Comparison of ENCODE assay signal across 2 cellular contexts in genomic region chr7:157850481-157851444, GRCh38.
TF ChIP-seq lines count a peak whose summit lies in the region.

No MANE protein-coding gene starts in this region.

TF ChIP-seq in K562, 482 proteins besides CTCF, POLR2A, EP300 and RAD21:
- no peak for TF ChIP-seq PRDM10 (IDR thresholded peaks at IDR 0.05; ENCODE audit: partially characterized antibody)
- TF ChIP-seq EWSR1 (IDR thresholded peaks at IDR 0.05; ENCODE audit: borderline replicate concordance, low read depth, partially characterized antibody) = no peak
- no peak for TF ChIP-seq LEF1 (IDR thresholded peaks at IDR 0.05)
- TF ChIP-seq MAFF (IDR thresholded peaks at IDR 0.05; ENCODE audit: low read length) = peak; percentile 71
- TF ChIP-seq GTF3C2 (IDR thresholded peaks at IDR 0.05; ENCODE audit: borderline replicate concordance, extremely low read depth, insufficient read length) = no peak
- TF ChIP-seq ESRRA (IDR thresholded peaks at IDR 0.05; ENCODE audit: borderline replicate concordance, low read depth) = no peak
- no peak for TF ChIP-seq MNT (conservative IDR thresholded peaks at IDR 0.05)
- no peak for TF ChIP-seq ZNF140 (CRISPR knock-in tag; IDR thresholded peaks at IDR 0.05)
- peak; percentile 73 for TF ChIP-seq ZNF316 (IDR thresholded peaks at IDR 0.05)
- TF ChIP-seq MAFK (IDR thresholded peaks at IDR 0.05; ENCODE audit: low read length) = peak; percentile 31; the same call in 1 of the 2 replicates
- TF ChIP-seq MAFG (tag; conservative IDR thresholded peaks at IDR 0.05) = peak; percentile 61
- TF ChIP-seq C11orf30 (IDR thresholded peaks at IDR 0.05; ENCODE audit: low read depth) = peak; percentile 56; the same call in 1 of the 2 replicates
- TF ChIP-seq KDM5B (IDR thresholded peaks at IDR 0.05; ENCODE audit: insufficient replicate concordance, low read depth, low read length) = no peak
- no peak for TF ChIP-seq ZC3H11A (IDR thresholded peaks at IDR 0.05; ENCODE audit: low read depth, low read length)
- TF ChIP-seq KLF6 (CRISPR knock-in tag; IDR thresholded peaks at IDR 0.05; ENCODE audit: borderline replicate concordance) = no peak
- no peak for TF ChIP-seq ZNF766 (CRISPR knock-in tag; conservative IDR thresholded peaks at IDR 0.05)
TF ChIP-seq in K562: peak in this region for 5.

TF ChIP-seq in SK-N-SH, 30 proteins besides CTCF, POLR2A, EP300 and RAD21:
- no peak for TF ChIP-seq RCOR1 (IDR thresholded peaks at IDR 0.05; ENCODE audit: low read length)
- no peak for TF ChIP-seq GATA2 (CRISPR knock-in tag; IDR thresholded peaks at IDR 0.05)
- TF ChIP-seq SIN3A (IDR thresholded peaks at IDR 0.05; ENCODE audit: borderline replicate concordance, low read depth, low read length) = no peak
- no peak for TF ChIP-seq MXI1 (IDR thresholded peaks at IDR 0.05; ENCODE audit: low read depth, low read length)
- no peak for TF ChIP-seq FOSL2 (IDR thresholded peaks at IDR 0.05; ENCODE audit: borderline replicate concordance, low read depth)
- TF ChIP-seq TEAD4 (IDR thresholded peaks at IDR 0.05; ENCODE audit: borderline replicate concordance, insufficient read depth) = no peak
- TF ChIP-seq GABPA (IDR thresholded peaks at IDR 0.05; ENCODE audit: low read depth) = no peak
- TF ChIP-seq EZH2phosphoT487 (IDR thresholded peaks at IDR 0.05; ENCODE audit: borderline replicate concordance, low read depth) = no peak
- no peak for TF ChIP-seq PBX3 (IDR thresholded peaks at IDR 0.05)
